In the genomic region with DNA sequence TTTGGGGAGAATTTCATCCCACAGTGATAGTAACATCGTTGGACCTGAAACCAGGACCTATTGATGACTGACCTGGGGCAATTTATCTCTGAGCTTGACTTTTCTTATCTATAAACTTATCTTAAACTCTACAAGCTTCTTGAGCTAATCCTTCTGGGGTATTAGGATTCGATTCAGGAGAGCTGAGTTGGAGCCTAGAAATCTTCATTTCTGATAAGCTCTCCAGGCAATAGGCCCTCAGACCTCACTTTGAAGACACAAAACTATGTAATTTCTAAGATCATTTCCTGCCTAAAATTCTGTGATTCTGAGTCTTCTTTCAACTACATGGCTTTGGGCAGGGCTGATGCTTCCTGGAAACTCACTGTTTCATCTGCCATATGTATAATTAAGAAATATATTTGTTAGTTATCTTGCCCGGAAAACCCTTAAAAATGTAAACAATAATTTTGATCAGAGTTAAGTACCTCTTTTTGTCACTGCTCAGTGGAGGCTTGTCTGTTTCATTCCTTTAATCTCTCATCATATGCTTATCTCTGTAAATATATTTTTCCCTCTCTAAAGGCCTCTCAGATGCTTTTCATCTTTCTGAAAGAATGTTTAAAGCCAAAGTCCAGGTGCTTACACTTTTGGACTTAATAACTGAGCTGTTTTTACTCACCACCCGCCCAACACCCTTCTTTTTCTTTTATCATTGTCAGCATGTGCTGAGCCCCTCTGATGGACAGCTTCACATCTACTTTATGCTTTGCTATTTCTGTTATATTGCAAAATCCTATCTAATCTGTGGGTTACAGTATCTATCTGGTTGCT, we compare ENCODE assay signal across 10 cellular contexts. TPM values are rescaled to one million over a fixed set of nuclear protein-coding genes. Genes with fewer than 3 reads are reported as not detected.
DNase-seq lines count a peak whose midpoint lies in the region; ATAC-seq and TF ChIP-seq lines count a peak whose summit lies in the region.
"Had no signal": no experiment of that assay in that cellular context is flagged by ENCODE, and none has a peak within 500 bp of the region (broad histone marks: within the 10 kb centered on the region; RNA-seq: fewer than 3 reads in every experiment).

No MANE protein-coding gene starts in this region.

- H3K4me1 Mint-ChIP-seq in progenitor cell of endocrine pancreas (ENCODE audit: low read depth): peaks cover 34% of the 10 kb centered on the region

- H3K27ac Mint-ChIP-seq in progenitor cell of endocrine pancreas: no peak overlapping the region
- H3K27ac Mint-ChIP-seq: memory B cell had no signal

- peak overlapping the region; percentile 6 for H3K4me3 Mint-ChIP-seq in progenitor cell of endocrine pancreas (ENCODE audit: low read depth)
- H3K4me3 Mint-ChIP-seq: memory B cell had no signal

- H3K9me3 Mint-ChIP-seq in progenitor cell of endocrine pancreas (ENCODE audit: low read depth): no peaks in the 10 kb centered on the region
- H3K9me3 Mint-ChIP-seq: memory B cell had no signal

- no peak for ATAC-seq in GM21619 (IDR thresholded peaks at IDR 0.05; ENCODE audit: unreplicated experiment)

- peak; percentile 25 for DNase-seq in Jurkat, Clone E6-1 (ENCODE audit: low read depth, low spot score)
- peak; percentile 78 for DNase-seq in OCI-M1 (lab: John Stamatoyannopoulos, UW)
- DNase-seq in erythroblast (lab: John Stamatoyannopoulos, UW): peak; percentile 59 to 85
- no peak for DNase-seq in progenitor cell of endocrine pancreas (ENCODE audit: low spot score, unreplicated experiment)
- no peak for DNase-seq in NCI-H446 treated with DMSO at 0.1 percent for 48 hours (lab: John Stamatoyannopoulos, UW)
- DNase-seq in putamen (ENCODE audit: low spot score): no peak
- DNase-seq: KBM-7, NCI-H2107 had no signal

- no peak for TF ChIP-seq CTCF in progenitor cell of endocrine pancreas (IDR thresholded peaks at IDR 0.05; ENCODE audit: unreplicated experiment)

- H3K36me3 Mint-ChIP-seq in progenitor cell of endocrine pancreas (ENCODE audit: insufficient read depth): no peaks in the 10 kb centered on the region
- H3K36me3 Mint-ChIP-seq: memory B cell had no signal

- H3K4me3 ChIP-seq in Jurkat, Clone E6-1 (ENCODE audit: low read length): no peak overlapping the region

- TF ChIP-seq POLR2A in erythroblast (IDR thresholded peaks at IDR 0.05; ENCODE audit: low read length): no peak

- H3K27me3 Mint-ChIP-seq in progenitor cell of endocrine pancreas: no peaks in the 10 kb centered on the region
- H3K27me3 Mint-ChIP-seq: memory B cell had no signal

RNA-seq across cellular contexts. Expression of gene FILIP1L, which starts 38.4 kb away (rescaled TPM):
- polyA plus RNA-seq in Jurkat, Clone E6-1 (2012; ENCODE audit: insufficient read depth, insufficient read length): not detected
- 19.4 and 29.6 TPM in 2 replicates for total RNA-seq in progenitor cell of endocrine pancreas

Comparison
In these comparisons a context has a peak if more than half of its experiments do, and no peak if none do; other contexts are left out.
1. DNase-seq: peak in Jurkat, Clone E6-1 (single experiment), OCI-M1 (single experiment) and erythroblast (2 of 2); none in progenitor cell of endocrine pancreas (single experiment), NCI-H446 treated with DMSO at 0.1 percent for 48 hours (single experiment) and putamen (single experiment).